8 cellular contexts compared by ENCODE assay signal in genomic region chr20:46348972-46349741, GRCh38. TPM values are rescaled to one million over a fixed set of nuclear protein-coding genes. Genes with fewer than 3 reads are reported as not detected.
DNase-seq lines count a peak whose midpoint lies in the region; ATAC-seq, FAIRE-seq and TF ChIP-seq lines count a peak whose summit lies in the region.

No MANE protein-coding gene starts in this region.

- peak; percentile 73 for FAIRE-seq in K562 (lab: Jason Lieb, UNC)

- ATAC-seq in K562, result peak; percentile 81
- ATAC-seq in GM21737 (IDR thresholded peaks at IDR 0.05; ENCODE audit: unreplicated experiment), result no peak
- ATAC-seq in HG02970 (IDR thresholded peaks at IDR 0.05; ENCODE audit: low FRiP score, unreplicated experiment), result no peak

- 0 out of 4 replicates have a peak overlapping the region, but pooled peaks of 1 of the 2 experiments have one; percentile 10 for H3K9ac ChIP-seq in K562 (ENCODE audit: insufficient read depth in 1 of 2, low read depth in 2 of 2, low read length in 2 of 2)

- BruUV-seq in K562 (replicated peaks; lab: Mats Ljungman, UMichigan), result no TSS peak

- no peaks in the 10 kb centered on the region for H3K79me2 ChIP-seq in K562 (ENCODE audit: control insufficient read depth, insufficient read depth, low read length)

- peaks cover 24 to 34% of the 10 kb centered on the region in 2 experiments for H3K4me1 ChIP-seq in K562 (replicated peaks in 1 of 2; ENCODE audit: control insufficient read depth in 2 of 2, insufficient read depth in 2 of 2, low read length in 2 of 2)
- peaks cover 9% of the 10 kb centered on the region for H3K4me1 ChIP-seq in iPS DF 6.9 (ENCODE audit: control insufficient read depth, insufficient read depth, low read length)

- peaks cover 10% of the 10 kb centered on the region for H4K20me1 ChIP-seq in K562 (replicated peaks; ENCODE audit: control insufficient read depth, insufficient read depth, low read length)

- no peak for TF ChIP-seq POLR2A in K562 (conservative IDR thresholded peaks at IDR 0.05)

- H3K4me3 ChIP-seq in K562, result no peak overlapping the region
- no peak overlapping the region for H3K4me3 ChIP-seq in iPS DF 6.9 (ENCODE audit: low read length)

- H3K4me2 ChIP-seq in K562 (ENCODE audit: insufficient read depth, low read length), result no peak overlapping the region

- peaks cover 0 to under 1% of the 10 kb centered on the region in 2 experiments; a peak in 1 of 5 replicates for H3K27me3 ChIP-seq in K562 (ENCODE audit: control insufficient read depth in 2 of 2, insufficient read depth in 2 of 2, low read length in 2 of 2)
- H3K27me3 ChIP-seq in iPS DF 6.9 (ENCODE audit: control insufficient read depth, insufficient read depth, low read length), result no peaks in the 10 kb centered on the region

- intact Hi-C loops in K562 (cut with micrococcal nuclease), result loop anchor here (1.0 kb wide), 1 partner anchor 42 kb away; no protein-coding TSS in a partner anchor

- 52% methylated on average over 13 of the region's 14 CpGs for WGBS in K562 (ENCODE audit: insufficient coverage, low coverage, missing lambda C conversion rate)
- WGBS in iPS DF 6.9 (ENCODE audit: insufficient coverage, insufficient read length), result no CpG with 5 or more reads among the region's 14 CpGs

- peak; percentile 48 to 69 for TF ChIP-seq RAD21 in K562 (CRISPR knock-in tag; conservative IDR thresholded peaks at IDR 0.05 in 1 of 2, IDR thresholded peaks at IDR 0.05 in 1 of 2)

- H3K36me3 ChIP-seq in K562 (ENCODE audit: control insufficient read depth, insufficient read depth, low read length) (peaks cover 36% of the 10 kb centered on the region; the same call in 2 of the 3 replicates), iPS DF 6.9 (ENCODE audit: control insufficient read depth, insufficient read depth, low read length) (peaks cover 5% of the 10 kb centered on the region; the same call in 1 of the 2 replicates)

- POLR2A ChIA-PET in K562 (lab: Yijun Ruan, JAX), result interaction anchor here (0.7 to 1.9 kb wide), 6 partner anchors 10 to 113 kb away, joined by 3 to 6 read pairs (median 4); no protein-coding TSS in a partner anchor

- CTCF ChIA-PET in K562 (lab: Yijun Ruan, JAX; ENCODE audit: low intra/inter-chr PET ratio), result interaction anchor here (0.6 to 1.5 kb wide), 7 partner anchors 11 to 380 kb away, joined by 3 to 12 read pairs (median 4); partner anchors contain the start of gene CDH22

- H3K27ac ChIP-seq in K562 (ENCODE audit: extremely low read depth, low read depth, low read length) (no peak overlapping the region), iPS DF 6.9 (ENCODE audit: low read length) (no peak overlapping the region)

- H3K9me3 ChIP-seq in K562 (replicated peaks; ENCODE audit: control insufficient read depth, insufficient read depth, low read depth, low read length) (no peaks in the 10 kb centered on the region), iPS DF 6.9 (ENCODE audit: control insufficient read depth, insufficient read depth, low read length) (no peaks in the 10 kb centered on the region)

- no peak for TF ChIP-seq EP300 in K562 (IDR thresholded peaks at IDR 0.05; ENCODE audit: low read length)

- peak; percentile 74 for DNase-seq in COLO668 (lab: John Stamatoyannopoulos, UW; ENCODE audit: unreplicated experiment)
- peak; percentile 80 for DNase-seq in HuH-7.5 (ENCODE audit: low spot score)
- peak; percentile 36 for DNase-seq in T follicular helper cell (ENCODE audit: low read depth)
- DNase-seq in K562 (ENCODE audit: extremely low read depth in 1 of 4, low spot score in 3 of 4), result peak; percentile 73 to 81 (median 81)
- DNase-seq in iPS DF 6.9 (ENCODE audit: low read depth, low spot score), result peak; percentile 58
- peak; percentile 15 to 38 (median 33) for DNase-seq in stimulated activated CD4-positive, alpha-beta T cell treated with anti-CD3 and anti-CD28 coated beads, Interleukin-12 subunit alpha, Interleukin-12 subunit beta, amount 100 ng/mL, for 48 hours (ENCODE audit: low read depth in 2 of 3, low spot score in 1 of 3)

- in situ Hi-C loops in K562 (cut with MboI), result no loop called here

- peaks cover 2% of the 10 kb centered on the region for H3K9me1 ChIP-seq in K562 (ENCODE audit: control insufficient read depth, insufficient read depth, low read length)

- peak; percentile 78 to 87 (median 86) for TF ChIP-seq CTCF in K562 (IDR thresholded peaks at IDR 0.05 in 2 of 3, conservative IDR thresholded peaks at IDR 0.05 in 1 of 3; ENCODE audit: insufficient read depth in 2 of 3, low read depth in 1 of 3, low read length in 3 of 3)

- no peak overlapping the region for H2AFZ ChIP-seq in K562 (ENCODE audit: low read depth, low read length)

TF ChIP-seq in K562, 482 proteins besides CTCF, POLR2A, EP300 and RAD21 (continues in another document):
- TF ChIP-seq, protein P1, sequence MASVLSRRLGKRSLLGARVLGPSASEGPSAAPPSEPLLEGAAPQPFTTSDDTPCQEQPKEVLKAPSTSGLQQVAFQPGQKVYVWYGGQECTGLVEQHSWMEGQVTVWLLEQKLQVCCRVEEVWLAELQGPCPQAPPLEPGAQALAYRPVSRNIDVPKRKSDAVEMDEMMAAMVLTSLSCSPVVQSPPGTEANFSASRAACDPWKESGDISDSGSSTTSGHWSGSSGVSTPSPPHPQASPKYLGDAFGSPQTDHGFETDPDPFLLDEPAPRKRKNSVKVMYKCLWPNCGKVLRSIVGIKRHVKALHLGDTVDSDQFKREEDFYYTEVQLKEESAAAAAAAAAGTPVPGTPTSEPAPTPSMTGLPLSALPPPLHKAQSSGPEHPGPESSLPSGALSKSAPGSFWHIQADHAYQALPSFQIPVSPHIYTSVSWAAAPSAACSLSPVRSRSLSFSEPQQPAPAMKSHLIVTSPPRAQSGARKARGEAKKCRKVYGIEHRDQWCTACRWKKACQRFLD (CRISPR knock-in tag; IDR thresholded peaks at IDR 0.05), result 0 out of 2 replicates have a peak, but pooled peaks have one; percentile 25
- TF ChIP-seq MYBL2 (IDR thresholded peaks at IDR 0.05; ENCODE audit: low read depth) (no peak), MYBL2 (CRISPR knock-in tag; IDR thresholded peaks at IDR 0.05; ENCODE audit: borderline replicate concordance) (no peak), BCOR (IDR thresholded peaks at IDR 0.05) (peak; percentile 50; the same call in 1 of the 2 replicates), CTCFL (IDR thresholded peaks at IDR 0.05; ENCODE audit: borderline replicate concordance, insufficient read depth, low read depth, low read length, poor library complexity, severe bottlenecking) (peak; percentile 63), ZBTB7A (IDR thresholded peaks at IDR 0.05; ENCODE audit: borderline replicate concordance, control insufficient read depth, low read depth, low read length) (peak; percentile 56; the same call in 1 of the 2 replicates)

RNA-seq across cellular contexts. Expression of gene CDH22, which starts 40.9 kb away (rescaled TPM):
- total RNA-seq in K562 (2011; cell fraction: chromatin; rRNA removed; ENCODE audit: low replicate concordance), result not detected in 2 replicates
- total RNA-seq in K562 (2011; cell fraction: nucleolus; rRNA removed), result not detected in 2 replicates
- 0.07 TPM in 1 of 2 replicates, not detected in the other for total RNA-seq in K562 (2011; cell fraction: nucleoplasm; rRNA removed)
- total RNA-seq in K562 (2014; rRNA removed), result not detected in 2 replicates
- not detected in 2 replicates for total RNA-seq in K562 (2014; rRNA removed; fragmentation: Illumina TruSeq; extraction: Trizol)
- not detected in 2 replicates for total RNA-seq in K562 (2015; rRNA removed; fragmentation: Illumina TruSeq; extraction: Trizol)
- 0.07 TPM in 1 of 2 replicates, not detected in the other for total RNA-seq in K562 (2021)
- polyA plus RNA-seq in K562 (2011; rRNA removed), result not detected in 2 replicates
- 0.03 TPM in 1 of 2 replicates, not detected in the other for polyA plus RNA-seq in K562 (2011; cell fraction: cytosol; rRNA removed)
- polyA plus RNA-seq in K562 (2011; cell fraction: nucleus; rRNA removed), result 0.04 and 0.11 TPM in 2 replicates
- 0.03 and 0.06 TPM in 2 replicates for polyA plus RNA-seq in K562 (2012)
- polyA plus RNA-seq in K562 (2014; fragmentation: Illumina TruSeq; extraction: Trizol), result not detected in 2 replicates
- not detected for polyA plus RNA-seq in K562 (2014; fragmentation: Nextera tagmentation; extraction: Ambion mirVana)
- polyA plus RNA-seq in K562 (2014; rRNA removed), result 0.08 TPM in 1 of 2 replicates, not detected in the other
- polyA minus RNA-seq in K562 (2011; rRNA and poly(A)+ RNA removed), result not detected in 2 replicates
- polyA minus RNA-seq in K562 (2011; cell fraction: cytosol; rRNA and poly(A)+ RNA removed), result not detected in 2 replicates
- 0.13 TPM in 1 of 2 replicates, not detected in the other for polyA minus RNA-seq in K562 (2011; cell fraction: nucleus; rRNA and poly(A)+ RNA removed)

RNA-seq across cellular contexts. Expression of gene ELMO2, which starts 57.3 kb away (rescaled TPM):
- total RNA-seq in K562 (2011; cell fraction: chromatin; rRNA removed; ENCODE audit: low replicate concordance), result 25.8 and 29.0 TPM in 2 replicates
- total RNA-seq in K562 (2011; cell fraction: nucleolus; rRNA removed), result 10.8 and 12.8 TPM in 2 replicates
- 19.3 and 27.9 TPM in 2 replicates for total RNA-seq in K562 (2011; cell fraction: nucleoplasm; rRNA removed)
- total RNA-seq in K562 (2014; rRNA removed) (7.5 and 10.5 TPM in 2 replicates), K562 (2014; rRNA removed; fragmentation: Illumina TruSeq; extraction: Trizol) (10.2 and 10.6 TPM in 2 replicates), K562 (2015; rRNA removed; fragmentation: Illumina TruSeq; extraction: Trizol) (14.3 and 16.8 TPM in 2 replicates), K562 (2021) (16.5 and 19.6 TPM in 2 replicates)
- polyA plus RNA-seq in K562 (2011; rRNA removed) (16.4 and 17.6 TPM in 2 replicates), K562 (2014; fragmentation: Illumina TruSeq; extraction: Trizol) (16.4 and 21.5 TPM in 2 replicates), K562 (2014; fragmentation: Nextera tagmentation; extraction: Ambion mirVana) (10 to 100 TPM in 1 of 2 experiments, 1 to 10 TPM in 1; 8.8 to 15.9 TPM), K562 (2014; rRNA removed) (12.2 and 14.8 TPM in 2 replicates)
- 22.4 and 24.3 TPM in 2 replicates for polyA plus RNA-seq in K562 (2011; cell fraction: cytosol; rRNA removed)
- 32.1 and 38.6 TPM in 2 replicates for polyA plus RNA-seq in K562 (2011; cell fraction: nucleus; rRNA removed)
- 13.4 and 16.5 TPM in 2 replicates for polyA plus RNA-seq in K562 (2012)
- polyA minus RNA-seq in K562 (2011; rRNA and poly(A)+ RNA removed), result 20.3 and 24.0 TPM in 2 replicates
- polyA minus RNA-seq in K562 (2011; cell fraction: cytosol; rRNA and poly(A)+ RNA removed), result 12.3 and 15.4 TPM in 2 replicates
- 9.2 and 15.8 TPM in 2 replicates for polyA minus RNA-seq in K562 (2011; cell fraction: nucleus; rRNA and poly(A)+ RNA removed)
